ENCODE assay signal across 14 cellular contexts in genomic region chr14:70982204-70982603, GRCh38.
DNase-seq lines count a peak whose midpoint lies in the region; ATAC-seq, FAIRE-seq and TF ChIP-seq lines count a peak whose summit lies in the region.
"Had no signal": no experiment of that assay in that cellular context is flagged by ENCODE, and none has a peak within 500 bp of the region (broad histone marks: within the 10 kb centered on the region; RNA-seq: fewer than 3 reads in every experiment).

No MANE protein-coding gene starts in this region.

- no peak overlapping the region for H4K5ac ChIP-seq in H9 (ENCODE audit: insufficient read length, low read depth, low read length)

- H3K79me1 ChIP-seq in mesenchymal stem cell (replicated peaks; ENCODE audit: low read length, poor library complexity, severe bottlenecking), result peaks cover 13% of the 10 kb centered on the region
- H3K79me1 ChIP-seq in H9 (ENCODE audit: insufficient read depth, low read depth, low read length, poor library complexity, severe bottlenecking), result peaks cover 3% of the 10 kb centered on the region

- no peak overlapping the region for H3K4ac ChIP-seq in mesenchymal stem cell (ENCODE audit: low read depth in 1 of 2, low read length in 2 of 2)
- H3K4ac ChIP-seq in H9 (ENCODE audit: low read depth, low read length), result no peak overlapping the region

- H4K20me1 ChIP-seq in H9 (ENCODE audit: control insufficient read depth, insufficient read depth, insufficient read length), result no peaks in the 10 kb centered on the region

- no peak overlapping the region for H2BK15ac ChIP-seq in mesenchymal stem cell (ENCODE audit: low read depth, poor library complexity, severe bottlenecking)
- no peak overlapping the region for H2BK15ac ChIP-seq in H9 (ENCODE audit: low read depth, low read length)

- H3K36me3 Mint-ChIP-seq in CD8-positive, alpha-beta T cell, result peaks cover 29% of the 10 kb centered on the region
- peaks cover 24% of the 10 kb centered on the region for H3K36me3 Mint-ChIP-seq in T-cell
- H3K36me3 Mint-ChIP-seq in H9 (ENCODE audit: insufficient read depth in 1 of 3, low read depth in 3 of 3), result peaks cover 13 to 20% (median 14%) of the 10 kb centered on the region in 3 experiments; a peak in 6 of 7 replicates

- no peak overlapping the region for H2BK5ac ChIP-seq in mesenchymal stem cell (ENCODE audit: low read depth, low read length, poor library complexity, severe bottlenecking)
- H2BK5ac ChIP-seq in H9 (ENCODE audit: insufficient read length, low read length), result no peak overlapping the region

- POLR2A ChIA-PET in CD8-positive, alpha-beta T cell (lab: Charles Lee), result interaction anchor here (1.3 kb wide), 1 partner anchor 17 kb away, joined by 6 read pairs; no protein-coding TSS in a partner anchor
- POLR2A ChIA-PET in T-cell (lab: Charles Lee), result interaction anchor here in 1 of 2 donors (1.2 kb wide), 1 partner anchor 17 kb away, joined by 4 read pairs; no protein-coding TSS in a partner anchor

- TF ChIP-seq CTCF in CD8-positive, alpha-beta T cell (IDR thresholded peaks at IDR 0.05), result no peak
- TF ChIP-seq CTCF in H9 (conservative IDR thresholded peaks at IDR 0.05), result no peak
- TF ChIP-seq CTCF in pancreas (IDR thresholded peaks at IDR 0.05), result no peak

- FAIRE-seq in pancreas (lab: Jason Lieb, UNC), result no peak

- H3T11ph ChIP-seq in H9 (ENCODE audit: low read length), result no peak overlapping the region

- H2AFZ ChIP-seq in mesenchymal stem cell (ENCODE audit: low read depth, low read length) (no peak overlapping the region), H9 (ENCODE audit: low read length) (no peak overlapping the region)

- ATAC-seq in CD8-positive, alpha-beta T cell, result no peak
- no peak for ATAC-seq in T-cell (replicated peaks in 1 of 4)
- ATAC-seq in HG02571 (IDR thresholded peaks at IDR 0.05; ENCODE audit: unreplicated experiment), result no peak
- no peak for ATAC-seq in pancreas

- H3K23ac ChIP-seq in mesenchymal stem cell (ENCODE audit: low read length in 2 of 2) (no peak overlapping the region), H9 (ENCODE audit: insufficient read length, low read depth, low read length) (no peak overlapping the region)

- H3K4me2 ChIP-seq in mesenchymal stem cell (ENCODE audit: low read length, poor library complexity, severe bottlenecking) (no peak overlapping the region), H9 (ENCODE audit: insufficient read depth, insufficient read length, low read length) (no peak overlapping the region)
- H3K4me2 ChIP-seq: KMS-11 had no signal

- H4K8ac ChIP-seq in mesenchymal stem cell (ENCODE audit: low read length) (no peak overlapping the region), H9 (replicated peaks; ENCODE audit: insufficient read length, low read depth, low read length) (no peak overlapping the region)

- H2BK120ac ChIP-seq in mesenchymal stem cell (ENCODE audit: low read depth, low read length) (no peak overlapping the region), H9 (ENCODE audit: low read depth, low read length, poor library complexity, severe bottlenecking) (no peak overlapping the region)

- H3K27ac ChIP-seq in CD8-positive, alpha-beta T cell (ENCODE audit: low read depth, low read length), result no peak overlapping the region
- H3K27ac ChIP-seq in mesenchymal stem cell (ENCODE audit: low read length, poor library complexity, severe bottlenecking) (no peak overlapping the region), H9 (ENCODE audit: insufficient read length, low read depth, low read length) (no peak overlapping the region), pancreas (no peak overlapping the region)
- H3K27ac ChIP-seq: KMS-11 had no signal

- WGBS in mesenchymal stem cell, result no CpG with 5 or more reads among the region's 1 CpG
- no CpG with 5 or more reads among the region's 1 CpG for WGBS in H9 (ENCODE audit: extremely low coverage, insufficient read length, low lambda C conversion rate)
- WGBS in pancreas, 2 donors, result 86 to 87% methylated on average over 1 of the region's 1 CpG

- H3K4me3 ChIP-seq in CD8-positive, alpha-beta T cell (ENCODE audit: low read depth, low read length), result no peak overlapping the region
- H3K4me3 ChIP-seq in mesenchymal stem cell (ENCODE audit: insufficient read depth in 1 of 2, low read depth in 1 of 2, low read length in 2 of 2), result no peak overlapping the region
- H3K4me3 ChIP-seq in pancreas, result no peak overlapping the region

- H3K18ac ChIP-seq in mesenchymal stem cell (ENCODE audit: low read depth in 1 of 2, low read length in 2 of 2) (no peak overlapping the region), H9 (ENCODE audit: insufficient read length, low read depth, low read length) (no peak overlapping the region)

- H3K4me1 Mint-ChIP-seq in CD8-positive, alpha-beta T cell (ENCODE audit: low read depth), result peaks cover 68% of the 10 kb centered on the region
- H3K4me1 Mint-ChIP-seq in T-cell (peaks cover 56 to 74% (median 71%) of the 10 kb centered on the region in 3 donors), H9 (peaks cover 0 to 5% of the 10 kb centered on the region in 2 experiments; a peak in 2 of 4 replicates)

- H3K9me3 Mint-ChIP-seq in CD8-positive, alpha-beta T cell, result no peaks in the 10 kb centered on the region
- H3K9me3 Mint-ChIP-seq in T-cell (no peaks in the 10 kb centered on the region), H9 (no peaks in the 10 kb centered on the region)
- H3K9me3 Mint-ChIP-seq: activated CD4-positive, alpha-beta T cell treated with anti-CD3 and anti-CD28 coated beads, Interleukin-2, amount 10 ng/mL, durations not matched to agents 24 days and 14 days had no signal

- CTCF ChIA-PET in CD8-positive, alpha-beta T cell (lab: Charles Lee), result interaction anchor here (1.3 to 2.6 kb wide), 4 partner anchors 10 to 164 kb away, joined by 3 to 11 read pairs (median 6); partner anchors contain the start of gene PCNX1
- CTCF ChIA-PET in T-cell (lab: Charles Lee), result interaction anchor here (0.6 to 1.9 kb wide), 5 partner anchors 10 to 165 kb away, joined by 3 to 14 read pairs (median 4); no protein-coding TSS in a partner anchor

- H3K9ac ChIP-seq in mesenchymal stem cell (ENCODE audit: low read length) (peak overlapping the region; percentile 1), H9 (ENCODE audit: extremely low read depth, insufficient read length, low read length) (no peak overlapping the region)
- H3K9ac ChIP-seq: KMS-11 had no signal

- H3K27me3 ChIP-seq in CD8-positive, alpha-beta T cell (ENCODE audit: insufficient read depth, low read length), result no peaks in the 10 kb centered on the region
- H3K27me3 ChIP-seq in mesenchymal stem cell (ENCODE audit: control insufficient read depth in 1 of 2, insufficient read depth in 1 of 2, low read length in 2 of 2) (no peaks in the 10 kb centered on the region), H9 (ENCODE audit: insufficient read depth, low read length) (no peaks in the 10 kb centered on the region), pancreas (no peaks in the 10 kb centered on the region)

- H2BK12ac ChIP-seq in mesenchymal stem cell (ENCODE audit: low read length in 2 of 2) (no peak overlapping the region), H9 (ENCODE audit: insufficient read length, low read depth, low read length) (no peak overlapping the region)

- H3K4me3 Mint-ChIP-seq in CD8-positive, alpha-beta T cell, result peak overlapping the region; percentile 59
- H3K4me3 Mint-ChIP-seq in T-cell (peak overlapping the region; percentile 37 to 63 (median 53)), H9 (no peak overlapping the region)

- no peaks in the 10 kb centered on the region for H3K79me2 ChIP-seq in H9 (ENCODE audit: insufficient read depth, low read length)

- H3K14ac ChIP-seq in mesenchymal stem cell (ENCODE audit: low read length in 2 of 2) (no peak overlapping the region), H9 (ENCODE audit: insufficient read depth, low read length) (no peak overlapping the region)

- intact Hi-C loops in CD8-positive, alpha-beta T cell (cut with DNase I, micrococcal nuclease), result no loop called here
- intact Hi-C loops in pancreas (cut with DNase I), result no loop called here

- no peaks in the 10 kb centered on the region for H3K9me3 ChIP-seq in CD8-positive, alpha-beta T cell (ENCODE audit: low read length)
- H3K9me3 ChIP-seq in mesenchymal stem cell (ENCODE audit: control insufficient read depth, low read length), result no peaks in the 10 kb centered on the region
- H3K9me3 ChIP-seq in H9 (ENCODE audit: control insufficient read depth, low read depth, low read length), result no peaks in the 10 kb centered on the region
- H3K9me3 ChIP-seq in pancreas, result no peaks in the 10 kb centered on the region

- peaks cover 6% of the 10 kb centered on the region for H3K36me3 ChIP-seq in CD8-positive, alpha-beta T cell (ENCODE audit: insufficient read depth, low read length)
- H3K36me3 ChIP-seq in mesenchymal stem cell (ENCODE audit: control insufficient read depth in 1 of 2, insufficient read depth in 2 of 2, low read depth in 1 of 2, low read length in 2 of 2) (peaks cover 13 to 42% of the 10 kb centered on the region in 2 experiments), pancreas (peaks cover 0 to 14% (median 13%) of the 10 kb centered on the region in 3 donors)

- H3K4me1 ChIP-seq in CD8-positive, alpha-beta T cell (ENCODE audit: insufficient read depth, low read length), result peaks cover 38% of the 10 kb centered on the region
- H3K4me1 ChIP-seq in mesenchymal stem cell (ENCODE audit: control insufficient read depth, insufficient read depth, low read depth, low read length), result no peaks in the 10 kb centered on the region
- no peaks in the 10 kb centered on the region for H3K4me1 ChIP-seq in H9 (ENCODE audit: insufficient read depth, low read length)
- peaks cover 0 to 10% (median 0%) of the 10 kb centered on the region in 3 donors for H3K4me1 ChIP-seq in pancreas

- H2AK5ac ChIP-seq in mesenchymal stem cell (ENCODE audit: low read length, severe bottlenecking), result no peak overlapping the region
- H2AK5ac ChIP-seq in H9 (ENCODE audit: insufficient read length, low read length), result no peak overlapping the region

- H4K91ac ChIP-seq in mesenchymal stem cell (ENCODE audit: low read length) (no peak overlapping the region), H9 (ENCODE audit: insufficient read length, low read depth, low read length) (no peak overlapping the region)

- peak; percentile 36 to 42 for DNase-seq in NOMO-1 (lab: John Stamatoyannopoulos, UW; ENCODE audit: unreplicated experiment in 2 of 2)
- DNase-seq in NOMO-1 treated with dmso at 0.1 percent for 144 hours (lab: John Stamatoyannopoulos, UW; ENCODE audit: unreplicated experiment), result no peak
- no peak for DNase-seq in CD8-positive, alpha-beta T cell
- DNase-seq in T-cell, result no peak
- no peak for DNase-seq in mesenchymal stem cell
- no peak for DNase-seq in H9
- no peak for DNase-seq in pancreas
- DNase-seq: activated CD4-positive, alpha-beta T cell treated with anti-CD3 and anti-CD28 coated beads, Interleukin-2, amount 10 ng/mL, durations not matched to agents 24 days and 14 days; activated effector memory CD4-positive, alpha-beta T cell treated with anti-CD3 and anti-CD28 coated beads, Interleukin-2, amount 50 U/mL, for 16 hours; effector CD8-positive, alpha-beta T cell; NCI-H2081 treated with DMSO at 0.1 percent for 48 hours; stimulated activated CD4-positive, alpha-beta T cell treated with anti-CD3 and anti-CD28 coated beads, Interleukin-15, amount 100 ng/mL, for 24 hours had no signal

- no peak overlapping the region for H2BK20ac ChIP-seq in H9 (ENCODE audit: low read depth, low read length, poor library complexity, severe bottlenecking)

- H3K56ac ChIP-seq in H9 (ENCODE audit: insufficient read length, low read depth, low read length), result no peak overlapping the region

- H3K23me2 ChIP-seq in H9 (ENCODE audit: insufficient read length, low read depth, low read length, poor library complexity, severe bottlenecking), result no peaks in the 10 kb centered on the region

- H3K27me3 Mint-ChIP-seq in CD8-positive, alpha-beta T cell (ENCODE audit: low read depth), result no peaks in the 10 kb centered on the region
- H3K27me3 Mint-ChIP-seq in T-cell, result no peaks in the 10 kb centered on the region
- H3K27me3 Mint-ChIP-seq in H9 (ENCODE audit: low read depth), result no peaks in the 10 kb centered on the region
- H3K27me3 Mint-ChIP-seq: activated CD4-positive, alpha-beta T cell treated with anti-CD3 and anti-CD28 coated beads, Interleukin-2, amount 10 ng/mL, durations not matched to agents 24 days and 14 days had no signal

- H3K27ac Mint-ChIP-seq in CD8-positive, alpha-beta T cell, result peak overlapping the region; percentile 85
- H3K27ac Mint-ChIP-seq in T-cell (peak overlapping the region; percentile 83 to 87), H9 (no peak overlapping the region)

Comparison
In these comparisons a context has a peak if more than half of its experiments do, and no peak if none do; other contexts are left out.
1. DNase-seq: peak in NOMO-1 (2 of 2); none in NOMO-1 treated with dmso at 0.1 percent for 144 hours (single experiment), CD8-positive, alpha-beta T cell (0 of 7), T-cell (0 of 34), mesenchymal stem cell (single experiment), H9 (single experiment) and pancreas (0 of 6).
2. H3K27ac Mint-ChIP-seq: peak in CD8-positive, alpha-beta T cell (single experiment) and T-cell (2 of 2); none in H9 (0 of 3).
3. H3K4me3 Mint-ChIP-seq: peak in CD8-positive, alpha-beta T cell (single experiment) and T-cell (3 of 3); none in H9 (0 of 2).